Comparison of ENCODE assay signal across 23 cellular contexts in genomic region chr12:84627582-84627981, GRCh38.
A peak's percentile ranks its signal among the peaks of the same experiment; 100 is the strongest.
DNase-seq lines count a peak whose midpoint lies in the region; ATAC-seq, FAIRE-seq and TF ChIP-seq lines count a peak whose summit lies in the region.
"Had no signal": no experiment of that assay in that cellular context is flagged by ENCODE, and none has a peak within 500 bp of the region (broad histone marks: within the 10 kb centered on the region; RNA-seq: fewer than 3 reads in every experiment).

No MANE protein-coding gene starts in this region.

- H3K27me3 ChIP-seq in cardiac muscle cell: no peaks in the 10 kb centered on the region
- no peaks in the 10 kb centered on the region for H3K27me3 ChIP-seq in heart left ventricle
- no peaks in the 10 kb centered on the region for H3K27me3 ChIP-seq in pancreas
- H3K27me3 ChIP-seq: BLaER1 had no signal

- no peak for TF ChIP-seq POLR2A in heart left ventricle (IDR thresholded peaks at IDR 0.05)

- intact Hi-C loops in heart left ventricle (cut with DNase I) (no loop called here), pancreas (cut with DNase I) (no loop called here)

- no peak for FAIRE-seq in pancreas (lab: Jason Lieb, UNC)
- FAIRE-seq: G401.6, GM12892, GM19239 had no signal

- no peaks in the 10 kb centered on the region for H3K9me3 Mint-ChIP-seq in WTC11
- no peaks in the 10 kb centered on the region for H3K9me3 Mint-ChIP-seq in stimulated activated memory B cell treated with anti-CD40 and anti-IgM and Interleukin-4, amounts not matched to agents 10 μg/mL and 1 μg/mL and 100 μg/mL, for 72 hours
- H3K9me3 Mint-ChIP-seq: CD8-positive, alpha-beta T cell had no signal

- POLR2A ChIA-PET in WTC11 (lab: Charles Lee): no interaction called here

- ATAC-seq in heart left ventricle (no peak), WTC11 (peak; percentile 82), pancreas (no peak), GM19463 (IDR thresholded peaks at IDR 0.05; ENCODE audit: unreplicated experiment) (no peak)
- peak; percentile 31 for ATAC-seq in stimulated activated memory B cell treated with anti-CD40 and anti-IgM and Interleukin-4, amounts not matched to agents 10 μg/mL and 1 μg/mL and 100 μg/mL, for 72 hours
- ATAC-seq: CD8-positive, alpha-beta T cell had no signal

- peak in 1 of 2 donors; percentile 67 for DNase-seq in cardiac muscle cell (ENCODE audit: low read depth in 1 of 2, low spot score in 1 of 2)
- DNase-seq in heart left ventricle: no peak
- DNase-seq in WTC11 (ENCODE audit: low spot score): no peak
- DNase-seq in islet precursor cell: peak; percentile 69
- DNase-seq in NK-92 treated with Interleukin-12 subunit alpha and Interleukin-12 subunit beta, amount 100 ng/mL, for 24 hours (lab: John Stamatoyannopoulos, UW): no peak
- no peak for DNase-seq in pancreas
- DNase-seq: Caco-2; CD4-positive, CD25-positive, alpha-beta regulatory T cell; CD8-positive, alpha-beta T cell; DMS153; DND-41; GOT3; H7; HCEC 1CT had no signal

- TF ChIP-seq CTCF in cardiac muscle cell (IDR thresholded peaks at IDR 0.05; ENCODE audit: low read depth, low read length): no peak
- TF ChIP-seq CTCF in heart left ventricle (IDR thresholded peaks at IDR 0.05): no peak
- TF ChIP-seq CTCF in WTC11 (IDR thresholded peaks at IDR 0.05): no peak
- TF ChIP-seq CTCF in pancreas (IDR thresholded peaks at IDR 0.05): no peak

- H3K27me3 Mint-ChIP-seq in WTC11 (ENCODE audit: low read depth): no peaks in the 10 kb centered on the region
- H3K27me3 Mint-ChIP-seq in stimulated activated memory B cell treated with anti-CD40 and anti-IgM and Interleukin-4, amounts not matched to agents 10 μg/mL and 1 μg/mL and 100 μg/mL, for 72 hours: no peaks in the 10 kb centered on the region
- H3K27me3 Mint-ChIP-seq: B cell; CD4-positive, CD25-positive, alpha-beta regulatory T cell had no signal

- H3K4me1 ChIP-seq in cardiac muscle cell (ENCODE audit: low read depth): peaks cover 44% of the 10 kb centered on the region
- no peaks in the 10 kb centered on the region for H3K4me1 ChIP-seq in heart left ventricle
- H3K4me1 ChIP-seq in pancreas: no peaks in the 10 kb centered on the region
- H3K4me1 ChIP-seq: BLaER1, Caco-2 had no signal

- H3K27ac ChIP-seq in cardiac muscle cell (peak overlapping the region; percentile 79), heart left ventricle (no peak overlapping the region), pancreas (no peak overlapping the region)
- H3K27ac ChIP-seq: 22Rv1, BLaER1, C4-2B had no signal

- H3K36me3 ChIP-seq in cardiac muscle cell (no peaks in the 10 kb centered on the region), heart left ventricle (no peaks in the 10 kb centered on the region), pancreas (no peaks in the 10 kb centered on the region)
- H3K36me3 ChIP-seq: BLaER1 had no signal

- no peak overlapping the region for H3K4me3 Mint-ChIP-seq in WTC11
- no peak overlapping the region for H3K4me3 Mint-ChIP-seq in stimulated activated memory B cell treated with anti-CD40 and anti-IgM and Interleukin-4, amounts not matched to agents 10 μg/mL and 1 μg/mL and 100 μg/mL, for 72 hours
- H3K4me3 Mint-ChIP-seq: B cell; CD4-positive, CD25-positive, alpha-beta regulatory T cell; CD8-positive, alpha-beta T cell had no signal

- no peaks in the 10 kb centered on the region for H3K9me3 ChIP-seq in cardiac muscle cell (ENCODE audit: low read depth)
- no peaks in the 10 kb centered on the region for H3K9me3 ChIP-seq in heart left ventricle
- no peaks in the 10 kb centered on the region for H3K9me3 ChIP-seq in pancreas
- H3K9me3 ChIP-seq: BLaER1, Caco-2 had no signal

- H3K4me1 Mint-ChIP-seq in WTC11: peaks cover 6% of the 10 kb centered on the region
- no peaks in the 10 kb centered on the region for H3K4me1 Mint-ChIP-seq in stimulated activated memory B cell treated with anti-CD40 and anti-IgM and Interleukin-4, amounts not matched to agents 10 μg/mL and 1 μg/mL and 100 μg/mL, for 72 hours
- H3K4me1 Mint-ChIP-seq: B cell; CD4-positive, CD25-positive, alpha-beta regulatory T cell had no signal

- 49 to 64% (median 53%) methylated on average over 3 of the region's 3 CpGs for WGBS in heart left ventricle, 4 donors
- WGBS in pancreas, 2 donors: 62 to 64% methylated on average over 3 of the region's 3 CpGs

- no peak overlapping the region for H3K4me3 ChIP-seq in cardiac muscle cell
- H3K4me3 ChIP-seq in heart left ventricle: no peak overlapping the region
- no peak overlapping the region for H3K4me3 ChIP-seq in pancreas
- H3K4me3 ChIP-seq: BLaER1 had no signal

- H3K27ac Mint-ChIP-seq in WTC11: no peak overlapping the region
- no peak overlapping the region for H3K27ac Mint-ChIP-seq in stimulated activated memory B cell treated with anti-CD40 and anti-IgM and Interleukin-4, amounts not matched to agents 10 μg/mL and 1 μg/mL and 100 μg/mL, for 72 hours
- H3K27ac Mint-ChIP-seq: B cell; CD4-positive, CD25-positive, alpha-beta regulatory T cell; CD8-positive, alpha-beta T cell had no signal

- CTCF ChIA-PET in WTC11 (lab: Charles Lee): no interaction called here

- H3K36me3 Mint-ChIP-seq in WTC11: no peaks in the 10 kb centered on the region
- no peaks in the 10 kb centered on the region for H3K36me3 Mint-ChIP-seq in stimulated activated memory B cell treated with anti-CD40 and anti-IgM and Interleukin-4, amounts not matched to agents 10 μg/mL and 1 μg/mL and 100 μg/mL, for 72 hours
- H3K36me3 Mint-ChIP-seq: CD4-positive, CD25-positive, alpha-beta regulatory T cell; CD8-positive, alpha-beta T cell had no signal

TF ChIP-seq in WTC11, 78 proteins besides CTCF, POLR2A, EP300 and RAD21:
- no peak for TF ChIP-seq OVOL2 (CRISPR knock-in tag; IDR thresholded peaks at IDR 0.05; ENCODE audit: borderline replicate concordance)
- no peak for TF ChIP-seq MAX (CRISPR knock-in tag; IDR thresholded peaks at IDR 0.05)
- no peak for TF ChIP-seq NR3C1 (CRISPR knock-in tag; conservative IDR thresholded peaks at IDR 0.05; ENCODE audit: low read depth)
- TF ChIP-seq KAT7 (CRISPR knock-in tag; IDR thresholded peaks at IDR 0.05; ENCODE audit: borderline replicate concordance): no peak
- no peak for TF ChIP-seq MXD4 (CRISPR knock-in tag; IDR thresholded peaks at IDR 0.05; ENCODE audit: borderline replicate concordance)
- no peak for TF ChIP-seq FOXJ3 (CRISPR knock-in tag; IDR thresholded peaks at IDR 0.05; ENCODE audit: borderline replicate concordance)
- TF ChIP-seq ZNF138 (CRISPR knock-in tag; conservative IDR thresholded peaks at IDR 0.05): no peak
- no peak for TF ChIP-seq ATF2 (CRISPR knock-in tag; IDR thresholded peaks at IDR 0.05; ENCODE audit: borderline replicate concordance, low read depth)
- TF ChIP-seq JUN (CRISPR knock-in tag; IDR thresholded peaks at IDR 0.05): no peak
- TF ChIP-seq ZNF423 (CRISPR knock-in tag; IDR thresholded peaks at IDR 0.05): no peak
- TF ChIP-seq NFE2L1 (CRISPR knock-in tag; IDR thresholded peaks at IDR 0.05): no peak

Comparison
In these comparisons a context has a peak if more than half of its experiments do, and no peak if none do; other contexts are left out.
1. ATAC-seq: peak in WTC11 (single experiment) and stimulated activated memory B cell treated with anti-CD40 and anti-IgM and Interleukin-4, amounts not matched to agents 10 μg/mL and 1 μg/mL and 100 μg/mL, for 72 hours (single experiment); none in heart left ventricle (0 of 4), pancreas (0 of 4) and GM19463 (single experiment).